Comparison of ENCODE assay signal across 1 cellular context in genomic region chr5:77645995-77646639, GRCh38.
TF ChIP-seq lines count a peak whose summit lies in the region.

No MANE protein-coding gene starts in this region.

TF ChIP-seq in H1, 55 proteins besides CTCF, POLR2A, EP300 and RAD21:
- TF ChIP-seq EZH2 (IDR thresholded peaks at IDR 0.05; ENCODE audit: low read depth, low read length, severe bottlenecking), result peak; percentile 33
- TF ChIP-seq KDM5A (IDR thresholded peaks at IDR 0.05; ENCODE audit: low read length), result no peak
- peak; percentile 50 for TF ChIP-seq RNF2 (IDR thresholded peaks at IDR 0.05; ENCODE audit: borderline replicate concordance, low read depth, low read length, missing control alignments, poor library complexity, severe bottlenecking)
- no peak for TF ChIP-seq USF2 (IDR thresholded peaks at IDR 0.05; ENCODE audit: low read length)
- no peak for TF ChIP-seq TCF12 (IDR thresholded peaks at IDR 0.05; ENCODE audit: low read depth, low read length)
- no peak for TF ChIP-seq TAF1 (IDR thresholded peaks at IDR 0.05; ENCODE audit: low read depth, low read length)
- peak; percentile 47; the same call in 1 of the 2 replicates for TF ChIP-seq SUZ12 (IDR thresholded peaks at IDR 0.05; ENCODE audit: low read length)
- no peak for TF ChIP-seq HDAC2 (IDR thresholded peaks at IDR 0.05; ENCODE audit: borderline replicate concordance in 1 of 2, low read depth in 2 of 2, low read length in 2 of 2)
TF ChIP-seq in H1: peak in this region for 3.
